In the genomic region with DNA sequence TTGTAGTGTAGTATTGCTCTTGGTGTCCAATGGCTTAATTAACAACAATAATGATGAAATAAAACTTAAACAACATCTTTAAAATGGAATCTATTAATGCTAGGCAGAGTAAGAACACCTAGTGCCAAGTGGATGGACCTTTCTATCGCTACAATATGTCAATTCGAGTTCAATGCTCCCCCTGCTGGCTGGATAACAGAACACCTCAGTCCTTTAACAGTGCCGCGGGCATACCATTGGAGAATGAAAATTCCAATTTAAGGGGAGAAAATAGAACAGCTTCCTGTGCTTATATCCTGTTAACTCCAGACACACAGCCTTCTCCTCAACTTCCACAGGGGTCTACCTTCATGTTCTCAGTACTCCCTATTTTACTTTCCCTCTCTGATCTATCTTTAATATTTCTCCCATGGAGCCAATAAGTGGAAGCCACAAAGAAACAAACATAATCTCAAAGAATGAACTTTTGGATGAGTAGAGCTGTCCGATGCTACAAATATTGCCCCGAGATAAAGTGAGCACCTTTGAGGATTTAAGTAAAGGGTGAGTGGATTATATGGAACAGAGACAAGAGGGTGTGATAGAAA, we compare ENCODE assay signal across 8 cellular contexts. TPM values are rescaled to one million over a fixed set of nuclear protein-coding genes. Genes with fewer than 3 reads are reported as not detected.
DNase-seq lines count a peak whose midpoint lies in the region; ATAC-seq and TF ChIP-seq lines count a peak whose summit lies in the region.

No MANE protein-coding gene starts in this region.

- H3K27me3 ChIP-seq in uterus: no peaks in the 10 kb centered on the region

- no peaks in the 10 kb centered on the region for H4K20me1 ChIP-seq in OCI-LY7 (ENCODE audit: insufficient read depth, low read length)

- TF ChIP-seq CTCF in GM20000 (IDR thresholded peaks at IDR 0.05; ENCODE audit: extremely low read depth, missing control alignments) (peak; percentile 76), OCI-LY7 (conservative IDR thresholded peaks at IDR 0.05; ENCODE audit: low read length) (peak; percentile 93), fibroblast of the aortic adventitia (IDR thresholded peaks at IDR 0.05; ENCODE audit: insufficient read depth, low read length) (peak; percentile 78), uterus (IDR thresholded peaks at IDR 0.05) (peak; percentile 74 to 80 (median 76))

- intact Hi-C loops in OCI-LY7 (cut with micrococcal nuclease; ENCODE audit: unreplicated experiment) (no loop called here), uterus (cut with DNase I; ENCODE audit: low total_unique reads) (loop anchor here (5.0 kb wide), 1 partner anchor 144 kb away; no protein-coding TSS in a partner anchor)

- H3K4me3 ChIP-seq in OCI-LY7 (ENCODE audit: low read depth, low read length, poor library complexity, severe bottlenecking) (no peak overlapping the region), fibroblast of the aortic adventitia (ENCODE audit: low read depth, low read length) (no peak overlapping the region), uterus (no peak overlapping the region)

- H2AFZ ChIP-seq in OCI-LY7 (ENCODE audit: low read length): no peak overlapping the region

- no peaks in the 10 kb centered on the region for H3K4me1 ChIP-seq in OCI-LY7 (ENCODE audit: insufficient read depth, low read length, poor library complexity, severe bottlenecking)
- no peaks in the 10 kb centered on the region for H3K4me1 ChIP-seq in uterus

- H3K36me3 ChIP-seq in OCI-LY7 (ENCODE audit: insufficient read depth, low read length): no peaks in the 10 kb centered on the region
- no peaks in the 10 kb centered on the region for H3K36me3 ChIP-seq in uterus

- H3K4me2 ChIP-seq in OCI-LY7 (ENCODE audit: low read length): no peak overlapping the region

- BruUV-seq in OCI-LY7 (replicated peaks; lab: Mats Ljungman, UMichigan): no TSS peak

- H3K79me2 ChIP-seq in OCI-LY7 (ENCODE audit: insufficient read depth, low read depth, low read length): no peaks in the 10 kb centered on the region

- no peak for TF ChIP-seq POLR2A in uterus (IDR thresholded peaks at IDR 0.05)

- DNase-seq in DMS 273 treated with DMSO at 0.1 percent for 48 hours (lab: John Stamatoyannopoulos, UW) (peak; percentile 16), GM20000 (ENCODE audit: low spot score) (peak; percentile 48), OCI-LY7 (ENCODE audit: low spot score) (peak; percentile 67), fibroblast of the aortic adventitia (ENCODE audit: low read depth) (peak; percentile 90), occipital lobe (lab: John Stamatoyannopoulos, UW) (peak; percentile 17), uterus (peak; percentile 66 to 81)
- peak; percentile 20 for DNase-seq in activated T-cell treated with anti-CD3 and anti-CD28 coated beads, Interleukin-2, amount 50 U/mL, for 1 hour

- H3K27ac ChIP-seq in OCI-LY7 (ENCODE audit: low read depth, low read length, poor library complexity, severe bottlenecking) (no peak overlapping the region), uterus (no peak overlapping the region)

- H3K9me3 ChIP-seq in OCI-LY7 (ENCODE audit: low read length) (no peaks in the 10 kb centered on the region), uterus (no peaks in the 10 kb centered on the region)

- no peaks in the 10 kb centered on the region for H3K9me2 ChIP-seq in OCI-LY7 (ENCODE audit: insufficient read depth, low read length)

- POLR2A ChIA-PET in OCI-LY7 (lab: Charles Lee): interaction anchor here (1.1 kb wide), 1 partner anchor 14 kb away, joined by 4 read pairs; no protein-coding TSS in a partner anchor

- peak; percentile 84 for ATAC-seq in HG03571 (IDR thresholded peaks at IDR 0.05; ENCODE audit: unreplicated experiment)

- CTCF ChIA-PET in OCI-LY7 (lab: Charles Lee; ENCODE audit: unreplicated experiment): no interaction called here

RNA-seq across cellular contexts. Expression of a gene that starts 41.4 kb away (rescaled TPM):
- not detected in 2 replicates for total RNA-seq in OCI-LY7 (2014; rRNA removed; shearing (Covaris generic))
- total RNA-seq in OCI-LY7 (2022): not detected in 2 replicates
- total RNA-seq in fibroblast of the aortic adventitia (ENCODE audit: low replicate concordance): 4,453 and 32,213 TPM in 2 replicates
- 124 TPM for total RNA-seq in occipital lobe
- total RNA-seq in uterus: over 10,000 TPM in 1 of 4 donors, 100 to 1,000 TPM in 2, 10 to 100 TPM in 1; 59.1 to 10,885 (median 259) TPM

Comparison
In these comparisons a context has a peak if more than half of its experiments do, and no peak if none do; other contexts are left out.
1. DNase-seq: peak in every context shown above with its lines; median percentile 90 in fibroblast of the aortic adventitia; 74 in uterus; 67 in OCI-LY7; 48 in GM20000; 20 in activated T-cell treated with anti-CD3 and anti-CD28 coated beads, Interleukin-2, amount 50 U/mL, for 1 hour; 17 in occipital lobe; 16 in DMS 273 treated with DMSO at 0.1 percent for 48 hours.
2. RNA of a gene that starts 41.4 kb away (total RNA-seq): 4,453 to 32,213 TPM in fibroblast of the aortic adventitia, 59.1 to 10,885 TPM in uterus and 124 TPM in occipital lobe (single experiment); not detected in OCI-LY7; every median in the first group is over 10 times any median in the second.
3. Peak in every context shown above with its lines, with median percentiles within 50 percentile points of each other: CTCF ChIP-seq.